ENCODE assay signal across 11 cellular contexts in genomic region chr2:96147593-96148201, GRCh38. TPM values are rescaled to one million over a fixed set of nuclear protein-coding genes. Genes with fewer than 3 reads are reported as not detected.
DNase-seq lines count a peak whose midpoint lies in the region; ATAC-seq, FAIRE-seq and TF ChIP-seq lines count a peak whose summit lies in the region.
"Had no signal": no experiment of that assay in that cellular context is flagged by ENCODE, and none has a peak within 500 bp of the region (broad histone marks: within the 10 kb centered on the region; RNA-seq: fewer than 3 reads in every experiment).

No MANE protein-coding gene starts in this region.

- H3K4me1 ChIP-seq in urinary bladder (ENCODE audit: insufficient read depth): no peaks in the 10 kb centered on the region
- H3K4me1 ChIP-seq: uterus had no signal

- no peaks in the 10 kb centered on the region for H3K9me3 ChIP-seq in WERI-Rb-1 (ENCODE audit: severe bottlenecking)
- H3K9me3 ChIP-seq: uterus had no signal

- FAIRE-seq in RCC 7860 (lab: Jason Lieb, UNC): no peak

- H3K4me3 ChIP-seq in WERI-Rb-1 (ENCODE audit: low read depth, low read length) (no peak overlapping the region), urinary bladder (ENCODE audit: low read depth, low read length) (no peak overlapping the region)
- H3K4me3 ChIP-seq: uterus had no signal

- peak; percentile 32; the same call in 1 of the 2 replicates for TF ChIP-seq CTCF in WERI-Rb-1 (IDR thresholded peaks at IDR 0.05; ENCODE audit: low read depth, low read length)

- H3K27ac ChIP-seq in WERI-Rb-1 (peak overlapping the region; percentile 85), urinary bladder (ENCODE audit: low read depth) (peak overlapping the region; percentile 45)
- H3K27ac ChIP-seq: uterus had no signal

- peaks cover 21% of the 10 kb centered on the region for H3K36me3 ChIP-seq in WERI-Rb-1
- no peaks in the 10 kb centered on the region for H3K36me3 ChIP-seq in urinary bladder (ENCODE audit: insufficient read depth)
- H3K36me3 ChIP-seq: uterus had no signal

- H3K27me3 ChIP-seq in WERI-Rb-1 (ENCODE audit: insufficient read depth, low read depth, severe bottlenecking): no peaks in the 10 kb centered on the region
- H3K27me3 ChIP-seq: uterus had no signal

- DNase-seq in cardiac septum (ENCODE audit: low spot score) (peak; percentile 51), left cardiac atrium (no peak), WERI-Rb-1 (peak; percentile 51), islet precursor cell (peak; percentile 52), RCC 7860 (ENCODE audit: low spot score) (no peak)
- DNase-seq: cerebellar nuclear complex had no signal

- 78% methylated on average over 9 of the region's 9 CpGs for WGBS in urinary bladder

- ATAC-seq in left cardiac atrium (no peak), HG03520 (IDR thresholded peaks at IDR 0.05; ENCODE audit: unreplicated experiment) (no peak), HG03135 (IDR thresholded peaks at IDR 0.05; ENCODE audit: unreplicated experiment) (no peak)

- intact Hi-C loops in cardiac septum (cut with DNase I) (loop anchor here (5.0 kb wide), 1 partner anchor 120 kb away; the partner anchor contains the start of genes CIAO1 and TMEM127), left cardiac atrium (cut with DNase I) (no loop called here)

RNA-seq across cellular contexts. Expression of gene DUSP2, which starts 2.5 kb away (rescaled TPM):
- total RNA-seq in cardiac septum (1.3 TPM), left cardiac atrium (1 to 10 TPM; 1.6 to 2.4 TPM), urinary bladder (18.5 TPM)
- polyA plus RNA-seq in urinary bladder: 18.1 TPM

RNA-seq across cellular contexts. Expression of gene ASTL, which starts 9.4 kb away (rescaled TPM):
- total RNA-seq in cardiac septum: not detected
- not detected for total RNA-seq in left cardiac atrium
- total RNA-seq in urinary bladder: 0.85 TPM
- polyA plus RNA-seq in urinary bladder: 0.09 TPM
- total RNA-seq: HT1080, uterus had no signal

RNA-seq across cellular contexts. Expression of gene ADRA2B, which starts 31.3 kb away (rescaled TPM):
- 5.5 TPM for total RNA-seq in cardiac septum
- 1 to 10 TPM; 1.6 to 2.3 TPM for total RNA-seq in left cardiac atrium
- total RNA-seq in urinary bladder: 1.6 TPM
- polyA plus RNA-seq in urinary bladder: 1.2 TPM
- total RNA-seq: HT1080 had no signal

Comparison
In these comparisons a context has a peak if more than half of its experiments do, and no peak if none do; other contexts are left out.
1. DNase-seq: peak in cardiac septum (single experiment), WERI-Rb-1 (single experiment) and islet precursor cell (single experiment); none in left cardiac atrium (single experiment) and RCC 7860 (single experiment).